14 cellular contexts compared by ENCODE assay signal in genomic region chr1:203656796-203657620, GRCh38.
A peak's percentile ranks its signal among the peaks of the same experiment; 100 is the strongest.
DNase-seq lines count a peak whose midpoint lies in the region; ATAC-seq lines count a peak whose summit lies in the region.
"Had no signal": no experiment of that assay in that cellular context is flagged by ENCODE, and none has a peak within 500 bp of the region (broad histone marks: within the 10 kb centered on the region; RNA-seq: fewer than 3 reads in every experiment).

No MANE protein-coding gene starts in this region.

- peaks cover 57% of the 10 kb centered on the region for H3K4me1 Mint-ChIP-seq in central memory CD8-positive, alpha-beta T cell

- H3K4me3 Mint-ChIP-seq in central memory CD8-positive, alpha-beta T cell, result peak overlapping the region; percentile 51

- no peaks in the 10 kb centered on the region for H3K27me3 ChIP-seq in rectal smooth muscle tissue (ENCODE audit: control insufficient read depth, insufficient read depth, low read length)

- H3K4me3 ChIP-seq in rectal smooth muscle tissue (ENCODE audit: low read length), result no peak overlapping the region
- H3K4me3 ChIP-seq: A549, thoracic aorta had no signal

- no peaks in the 10 kb centered on the region for H3K27me3 Mint-ChIP-seq in central memory CD8-positive, alpha-beta T cell

- H3K9me3 Mint-ChIP-seq in central memory CD8-positive, alpha-beta T cell, result no peaks in the 10 kb centered on the region

- H3K36me3 Mint-ChIP-seq in central memory CD8-positive, alpha-beta T cell (ENCODE audit: insufficient read depth), result peaks cover 17% of the 10 kb centered on the region

- no peak for ATAC-seq in central memory CD8-positive, alpha-beta T cell (replicated peaks; ENCODE audit: extremely low read depth, poor library complexity, severe bottlenecking)
- ATAC-seq in HG03469 (IDR thresholded peaks at IDR 0.05; ENCODE audit: unreplicated experiment), result no peak
- ATAC-seq: A549 had no signal

- peak overlapping the region; percentile 66 for H3K27ac ChIP-seq in rectal smooth muscle tissue (ENCODE audit: low read depth, low read length)
- H3K27ac ChIP-seq: A549, RWPE1, thoracic aorta had no signal

- no peaks in the 10 kb centered on the region for H3K36me3 ChIP-seq in rectal smooth muscle tissue (ENCODE audit: control insufficient read depth, insufficient read depth, low read length)
- H3K36me3 ChIP-seq: thoracic aorta had no signal

- H3K4me1 ChIP-seq in rectal smooth muscle tissue (ENCODE audit: control insufficient read depth, insufficient read depth, low read length), result peaks cover 46% of the 10 kb centered on the region

- H3K27ac Mint-ChIP-seq in central memory CD8-positive, alpha-beta T cell (ENCODE audit: low read depth), result peak overlapping the region; percentile 96

- no peak overlapping the region for H3K9ac ChIP-seq in rectal smooth muscle tissue (ENCODE audit: low read length)

- in situ Hi-C loops in KBM-7 (cut with MboI; ENCODE audit: low pct_unique_long_range_greater_than_20kb, low sequenced_read_pairs), result no loop called here

- peak; percentile 56 for DNase-seq in NCI-H748 (lab: John Stamatoyannopoulos, UW; ENCODE audit: unreplicated experiment)
- DNase-seq in NCI-H748 treated with DMSO at 0.1 percent for 48 hours (lab: John Stamatoyannopoulos, UW), result no peak
- DNase-seq in KBM-7, result peak; percentile 40
- no peak for DNase-seq in central memory CD8-positive, alpha-beta T cell (ENCODE audit: low spot score in 2 of 2)
- DNase-seq in kidney tubule cell (ENCODE audit: low spot score), result no peak
- DNase-seq in GM19240 (ENCODE audit: insufficient read length, low spot score), result no peak
- DNase-seq: foreskin melanocyte, NCI-H345, retina had no signal

Comparison
In these comparisons a context has a peak if more than half of its experiments do, and no peak if none do; other contexts are left out.
1. DNase-seq: peak in NCI-H748 (single experiment) and KBM-7 (single experiment); none in NCI-H748 treated with DMSO at 0.1 percent for 48 hours (single experiment), central memory CD8-positive, alpha-beta T cell (0 of 2), kidney tubule cell (single experiment) and GM19240 (single experiment).